21 cellular contexts compared by ENCODE assay signal in the genomic region with DNA sequence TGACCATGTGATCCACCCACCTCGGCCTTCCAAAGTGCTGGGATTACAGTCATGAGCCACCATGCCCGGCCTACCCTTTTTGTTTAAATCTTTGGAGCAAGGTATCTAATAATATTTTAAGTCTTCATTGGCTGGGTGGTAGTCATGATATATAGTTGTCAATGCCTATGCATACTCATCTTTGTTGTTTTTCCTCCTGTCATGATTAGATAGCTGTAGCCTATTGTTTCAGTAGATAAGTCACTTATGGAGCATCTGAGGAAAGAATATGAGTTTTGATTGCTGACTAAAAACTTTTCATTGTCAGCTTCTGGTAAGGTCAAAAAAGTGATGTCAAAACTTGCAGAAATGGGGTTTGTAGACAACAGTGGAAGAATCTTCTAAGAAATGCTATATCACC.
DNase-seq lines count a peak whose midpoint lies in the region; ATAC-seq, FAIRE-seq and TF ChIP-seq lines count a peak whose summit lies in the region.
"Had no signal": no experiment of that assay in that cellular context is flagged by ENCODE, and none has a peak within 500 bp of the region (broad histone marks: within the 10 kb centered on the region; RNA-seq: fewer than 3 reads in every experiment).

No MANE protein-coding gene starts in this region.

- no peaks in the 10 kb centered on the region for H3K27me3 Mint-ChIP-seq in activated CD4-positive, alpha-beta T cell treated with anti-CD3 and anti-CD28 coated beads, Interleukin-2, amount 10 ng/mL, durations not matched to agents 24 days and 14 days
- H3K27me3 Mint-ChIP-seq in activated CD4-positive, alpha-beta T cell treated with anti-CD3 and anti-CD28 coated beads, Interleukin-2, amount 10 ng/mL, durations not matched to agents 7 days and 5 days, result no peaks in the 10 kb centered on the region
- no peaks in the 10 kb centered on the region for H3K27me3 Mint-ChIP-seq in astrocyte (ENCODE audit: low read depth, unreplicated experiment)
- H3K27me3 Mint-ChIP-seq: CD4-positive, alpha-beta T cell; IgD-negative memory B cell had no signal

- no peaks in the 10 kb centered on the region for H3K27me3 ChIP-seq in astrocyte (ENCODE audit: insufficient read depth, low read length)
- H3K27me3 ChIP-seq: BE2C had no signal

- H2AFZ ChIP-seq in astrocyte (ENCODE audit: low read depth, low read length), result no peak overlapping the region
- H2AFZ ChIP-seq: GM23338 had no signal

- no peak for ATAC-seq in HG03095 (IDR thresholded peaks at IDR 0.05; ENCODE audit: unreplicated experiment)
- ATAC-seq in GM21515 (IDR thresholded peaks at IDR 0.05; ENCODE audit: unreplicated experiment), result no peak
- ATAC-seq: GM23338, HCT116, HepG2 had no signal

- H3K4me3 Mint-ChIP-seq in activated CD4-positive, alpha-beta T cell treated with anti-CD3 and anti-CD28 coated beads, Interleukin-2, amount 10 ng/mL, durations not matched to agents 24 days and 14 days, result no peak overlapping the region
- H3K4me3 Mint-ChIP-seq in activated CD4-positive, alpha-beta T cell treated with anti-CD3 and anti-CD28 coated beads, Interleukin-2, amount 10 ng/mL, durations not matched to agents 7 days and 5 days, result no peak overlapping the region
- no peak overlapping the region for H3K4me3 Mint-ChIP-seq in astrocyte (ENCODE audit: unreplicated experiment)
- H3K4me3 Mint-ChIP-seq: CD4-positive, alpha-beta T cell; GM23338; HFFc6 had no signal

- POLR2A ChIA-PET in activated CD4-positive, alpha-beta T cell treated with anti-CD3 and anti-CD28 coated beads, Interleukin-2, amount 10 ng/mL, durations not matched to agents 7 days and 5 days (lab: Charles Lee), result interaction anchor here (0.6 kb wide), 1 partner anchor 667 kb away, joined by 3 read pairs; no protein-coding TSS in a partner anchor

- H3K4me2 ChIP-seq in astrocyte (ENCODE audit: low read length), result no peak overlapping the region
- H3K4me2 ChIP-seq: GM23338 had no signal

- intact Hi-C loops in activated CD4-positive, alpha-beta T cell treated with anti-CD3 and anti-CD28 coated beads, Interleukin-2, amount 10 ng/mL, durations not matched to agents 24 days and 14 days (cut with micrococcal nuclease), result loop anchor here (10.0 kb wide), 1 partner anchor 118 kb away; the partner anchor contains the start of gene KDM6A

- peaks cover 13% of the 10 kb centered on the region for H4K20me1 ChIP-seq in astrocyte (ENCODE audit: insufficient read depth, low read length)

- H3K27ac Mint-ChIP-seq in activated CD4-positive, alpha-beta T cell treated with anti-CD3 and anti-CD28 coated beads, Interleukin-2, amount 10 ng/mL, durations not matched to agents 24 days and 14 days, result peak overlapping the region; percentile 34
- H3K27ac Mint-ChIP-seq in activated CD4-positive, alpha-beta T cell treated with anti-CD3 and anti-CD28 coated beads, Interleukin-2, amount 10 ng/mL, durations not matched to agents 7 days and 5 days, result no peak overlapping the region
- H3K27ac Mint-ChIP-seq in astrocyte (ENCODE audit: unreplicated experiment), result no peak overlapping the region
- H3K27ac Mint-ChIP-seq: CD4-positive, alpha-beta T cell; GM23338; HFFc6; IgD-negative memory B cell had no signal

- H3K9ac ChIP-seq in astrocyte (ENCODE audit: low read length), result no peak overlapping the region

- CTCF ChIA-PET in activated CD4-positive, alpha-beta T cell treated with anti-CD3 and anti-CD28 coated beads, Interleukin-2, amount 10 ng/mL, durations not matched to agents 7 days and 5 days (lab: Charles Lee), result no interaction called here

- no peak overlapping the region for H3K4me3 ChIP-seq in astrocyte (ENCODE audit: insufficient read depth, low read depth, low read length)
- H3K4me3 ChIP-seq: GM23338 had no signal

- H3K36me3 ChIP-seq in astrocyte (ENCODE audit: insufficient read depth, low read length), result no peaks in the 10 kb centered on the region
- H3K36me3 ChIP-seq: BE2C had no signal

- H3K4me1 ChIP-seq in astrocyte (ENCODE audit: insufficient read depth, low read length), result no peaks in the 10 kb centered on the region
- H3K4me1 ChIP-seq: BE2C, Caco-2 had no signal

- H3K9me3 ChIP-seq in astrocyte (ENCODE audit: insufficient read depth, low read depth, low read length), result no peaks in the 10 kb centered on the region
- H3K9me3 ChIP-seq: BE2C, Caco-2 had no signal

- H3K79me2 ChIP-seq in astrocyte (ENCODE audit: insufficient read depth, low read length), result peaks cover 36% of the 10 kb centered on the region

- H3K36me3 Mint-ChIP-seq in activated CD4-positive, alpha-beta T cell treated with anti-CD3 and anti-CD28 coated beads, Interleukin-2, amount 10 ng/mL, durations not matched to agents 24 days and 14 days (ENCODE audit: low read depth), result peaks cover 32% of the 10 kb centered on the region
- peaks cover 43% of the 10 kb centered on the region for H3K36me3 Mint-ChIP-seq in activated CD4-positive, alpha-beta T cell treated with anti-CD3 and anti-CD28 coated beads, Interleukin-2, amount 10 ng/mL, durations not matched to agents 7 days and 5 days (ENCODE audit: low read depth)
- H3K36me3 Mint-ChIP-seq in astrocyte (ENCODE audit: low read depth, unreplicated experiment), result peaks cover 18% of the 10 kb centered on the region

- TF ChIP-seq CTCF in C4-2B (conservative IDR thresholded peaks at IDR 0.05) (no peak), astrocyte (IDR thresholded peaks at IDR 0.05; ENCODE audit: insufficient read depth, low read depth, low read length) (no peak)

- DNase-seq in activated CD4-positive, alpha-beta T cell treated with anti-CD3 and anti-CD28 coated beads, Interleukin-2, amount 10 ng/mL, durations not matched to agents 24 days and 14 days, result no peak
- no peak for DNase-seq in activated CD4-positive, alpha-beta T cell treated with anti-CD3 and anti-CD28 coated beads, Interleukin-2, amount 10 ng/mL, durations not matched to agents 7 days and 5 days
- DNase-seq in astrocyte (ENCODE audit: low read depth) (no peak), caudate nucleus (lab: John Stamatoyannopoulos, UW) (no peak)
- DNase-seq: 8988T; BE2C; C1 segment of cervical spinal cord; Caco-2; CD4-positive, alpha-beta T cell; HFFc6 had no signal

- H3K27ac ChIP-seq in C4-2B (0 out of 2 replicates have a peak overlapping the region, but pooled peaks have one; percentile 15), astrocyte (ENCODE audit: low read depth, low read length) (no peak overlapping the region), caudate nucleus (ENCODE audit: low read depth, low read length) (no peak overlapping the region)

- peaks cover 4% of the 10 kb centered on the region for H3K9me3 Mint-ChIP-seq in activated CD4-positive, alpha-beta T cell treated with anti-CD3 and anti-CD28 coated beads, Interleukin-2, amount 10 ng/mL, durations not matched to agents 24 days and 14 days
- no peaks in the 10 kb centered on the region for H3K9me3 Mint-ChIP-seq in activated CD4-positive, alpha-beta T cell treated with anti-CD3 and anti-CD28 coated beads, Interleukin-2, amount 10 ng/mL, durations not matched to agents 7 days and 5 days
- peaks cover 7% of the 10 kb centered on the region for H3K9me3 Mint-ChIP-seq in astrocyte (ENCODE audit: unreplicated experiment)
- H3K9me3 Mint-ChIP-seq: CD4-positive, alpha-beta T cell had no signal

- peaks cover 26% of the 10 kb centered on the region for H3K4me1 Mint-ChIP-seq in activated CD4-positive, alpha-beta T cell treated with anti-CD3 and anti-CD28 coated beads, Interleukin-2, amount 10 ng/mL, durations not matched to agents 24 days and 14 days
- peaks cover 19% of the 10 kb centered on the region for H3K4me1 Mint-ChIP-seq in activated CD4-positive, alpha-beta T cell treated with anti-CD3 and anti-CD28 coated beads, Interleukin-2, amount 10 ng/mL, durations not matched to agents 7 days and 5 days
- H3K4me1 Mint-ChIP-seq in astrocyte (ENCODE audit: low read depth, unreplicated experiment), result peaks cover 3% of the 10 kb centered on the region

- peak; percentile 81 for FAIRE-seq in astrocyte (lab: Jason Lieb, UNC)
- FAIRE-seq: D721Med, G401.6, GM12891, H54, HepG2 had no signal
